21 cellular contexts compared by ENCODE assay signal in the genomic region with DNA sequence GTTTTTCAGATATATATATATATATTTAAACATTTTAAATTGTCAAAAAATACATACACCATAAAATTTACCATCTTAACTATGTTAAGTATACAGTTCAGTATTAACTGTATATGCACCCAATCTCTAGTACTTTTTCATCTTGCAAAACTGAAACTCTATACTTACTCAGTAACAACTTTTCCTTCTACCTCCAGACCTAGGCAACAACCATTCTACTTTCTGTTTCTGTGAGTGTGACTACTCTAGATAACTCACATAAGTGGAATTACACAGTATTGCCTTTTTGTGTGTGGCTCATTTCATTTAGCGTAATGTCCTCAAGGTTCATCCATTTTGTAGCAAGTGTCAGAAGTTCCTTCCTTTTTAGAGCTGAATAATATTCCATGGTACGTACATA. TPM values are rescaled to one million over a fixed set of nuclear protein-coding genes. Genes with fewer than 3 reads are reported as not detected.
DNase-seq lines count a peak whose midpoint lies in the region; ATAC-seq, FAIRE-seq and TF ChIP-seq lines count a peak whose summit lies in the region.
"Had no signal": no experiment of that assay in that cellular context is flagged by ENCODE, and none has a peak within 500 bp of the region (broad histone marks: within the 10 kb centered on the region; RNA-seq: fewer than 3 reads in every experiment).

No MANE protein-coding gene starts in this region.

- H3K4me3 Mint-ChIP-seq in activated CD8-positive, alpha-beta T cell treated with anti-CD3 and anti-CD28 coated beads for 36 hours: no peak overlapping the region
- H3K4me3 Mint-ChIP-seq in activated CD8-positive, alpha-beta T cell treated with anti-CD3 and anti-CD28 coated beads, Interleukin-2, amount 10 ng/mL, durations not matched to agents 7 days and 5 days: no peak overlapping the region

- peaks cover 12% of the 10 kb centered on the region; the same call in 1 of the 2 replicates for H3K79me2 ChIP-seq in MM.1S (ENCODE audit: low read length)

- FAIRE-seq in GM18507 (lab: Jason Lieb, UNC): peak; percentile 55
- FAIRE-seq: HepG2, K562 had no signal

- no peak for DNase-seq in activated CD8-positive, alpha-beta T cell treated with anti-CD3 and anti-CD28 coated beads for 36 hours
- DNase-seq in activated CD8-positive, alpha-beta T cell treated with anti-CD3 and anti-CD28 coated beads, Interleukin-2, amount 10 ng/mL, durations not matched to agents 7 days and 5 days: no peak
- DNase-seq in GM18507 (ENCODE audit: extremely low spot score, insufficient read length, low read depth) (no peak), MM.1S (peak; percentile 72), Right ventricle myocardium inferior (ENCODE audit: missing footprints) (no peak), KBM-7 (no peak)
- DNase-seq in stimulated activated naive CD8-positive, alpha-beta T cell treated with anti-CD3 and anti-CD28 coated beads, Interleukin-15, Interleukin-2, amounts not matched to agents 100 U/mL and 50 U/mL, for 24 hours: no peak
- DNase-seq: H7; NCI-H2029; NCI-H446; NCI-H524 treated with DMSO at 0.1 percent for 48 hours; NCI-H774; NK-92 treated with Interleukin-12 subunit alpha and Interleukin-12 subunit beta, amount 100 ng/mL, for 24 hours; PC-9; Right ventricle myocardium superior had no signal

- no peaks in the 10 kb centered on the region for H3K9me2 ChIP-seq in MM.1S (replicated peaks; ENCODE audit: insufficient read depth, low read length)

- peaks cover 7% of the 10 kb centered on the region for H3K9me3 Mint-ChIP-seq in activated CD8-positive, alpha-beta T cell treated with anti-CD3 and anti-CD28 coated beads for 36 hours
- peaks cover 10% of the 10 kb centered on the region for H3K9me3 Mint-ChIP-seq in activated CD8-positive, alpha-beta T cell treated with anti-CD3 and anti-CD28 coated beads, Interleukin-2, amount 10 ng/mL, durations not matched to agents 7 days and 5 days (ENCODE audit: insufficient read depth)

- peak overlapping the region; percentile 38; the same call in 1 of the 2 replicates for H3K4me2 ChIP-seq in MM.1S (ENCODE audit: low read depth, low read length)
- H3K4me2 ChIP-seq: PC-9 had no signal

- no peaks in the 10 kb centered on the region for H3K9me3 ChIP-seq in MM.1S (replicated peaks; ENCODE audit: insufficient read depth, low read length)
- H3K9me3 ChIP-seq: SJSA1 had no signal

- TF ChIP-seq CTCF in activated CD8-positive, alpha-beta T cell treated with anti-CD3 and anti-CD28 coated beads for 36 hours (IDR thresholded peaks at IDR 0.05): no peak
- no peak for TF ChIP-seq CTCF in MM.1S (IDR thresholded peaks at IDR 0.05; ENCODE audit: low read length)

- peaks cover 10% of the 10 kb centered on the region for H3K4me1 Mint-ChIP-seq in activated CD8-positive, alpha-beta T cell treated with anti-CD3 and anti-CD28 coated beads for 36 hours (ENCODE audit: low read depth)
- H3K4me1 Mint-ChIP-seq in activated CD8-positive, alpha-beta T cell treated with anti-CD3 and anti-CD28 coated beads, Interleukin-2, amount 10 ng/mL, durations not matched to agents 7 days and 5 days (ENCODE audit: low read depth): peaks cover 2% of the 10 kb centered on the region

- no peak overlapping the region for H3K4me3 ChIP-seq in MM.1S (ENCODE audit: low read length)
- H3K4me3 ChIP-seq: K562, PC-9, SJSA1 had no signal

- no peak overlapping the region for H3K9ac ChIP-seq in MM.1S (ENCODE audit: low read length)

- CTCF ChIA-PET in activated CD8-positive, alpha-beta T cell treated with anti-CD3 and anti-CD28 coated beads for 36 hours (lab: Charles Lee): interaction anchor here (0.7 to 1.0 kb wide), 3 partner anchors 36 to 203 kb away, joined by 3 to 4 read pairs (median 3); no protein-coding TSS in a partner anchor
- CTCF ChIA-PET in activated CD8-positive, alpha-beta T cell treated with anti-CD3 and anti-CD28 coated beads, Interleukin-2, amount 10 ng/mL, durations not matched to agents 7 days and 5 days (lab: Charles Lee): interaction anchor here (1.0 kb wide), 1 partner anchor 160 kb away, joined by 3 read pairs; no protein-coding TSS in a partner anchor

- no peaks in the 10 kb centered on the region for H3K27me3 Mint-ChIP-seq in activated CD8-positive, alpha-beta T cell treated with anti-CD3 and anti-CD28 coated beads for 36 hours
- no peaks in the 10 kb centered on the region for H3K27me3 Mint-ChIP-seq in activated CD8-positive, alpha-beta T cell treated with anti-CD3 and anti-CD28 coated beads, Interleukin-2, amount 10 ng/mL, durations not matched to agents 7 days and 5 days (ENCODE audit: low read depth)

- intact Hi-C loops in activated CD8-positive, alpha-beta T cell treated with anti-CD3 and anti-CD28 coated beads for 36 hours (cut with micrococcal nuclease): no loop called here
- intact Hi-C loops in Right ventricle myocardium inferior (cut with DNase I): no loop called here

- no peaks in the 10 kb centered on the region for H3K27me3 ChIP-seq in MM.1S (replicated peaks; ENCODE audit: insufficient read depth, low read length)
- H3K27me3 ChIP-seq: SJSA1 had no signal

- in situ Hi-C loops in KBM-7 (cut with MboI; ENCODE audit: low pct_unique_long_range_greater_than_20kb, low sequenced_read_pairs): no loop called here

- peaks cover 20% of the 10 kb centered on the region for H3K4me1 ChIP-seq in MM.1S (ENCODE audit: low read length)
- H3K4me1 ChIP-seq: SJSA1 had no signal

- POLR2A ChIA-PET in activated CD8-positive, alpha-beta T cell treated with anti-CD3 and anti-CD28 coated beads for 36 hours (lab: Charles Lee): no interaction called here
- POLR2A ChIA-PET in activated CD8-positive, alpha-beta T cell treated with anti-CD3 and anti-CD28 coated beads, Interleukin-2, amount 10 ng/mL, durations not matched to agents 7 days and 5 days (lab: Charles Lee): interaction anchor here (1.1 kb wide), 1 partner anchor 12 kb away, joined by 3 read pairs; no protein-coding TSS in a partner anchor

- no peak overlapping the region for H2AFZ ChIP-seq in MM.1S (ENCODE audit: low read length)
- H2AFZ ChIP-seq: PC-9 had no signal

- no peaks in the 10 kb centered on the region for H4K20me1 ChIP-seq in MM.1S (ENCODE audit: insufficient read depth, low read length)

- no peaks in the 10 kb centered on the region for H3K36me3 ChIP-seq in MM.1S (replicated peaks; ENCODE audit: insufficient read depth, low read length)
- H3K36me3 ChIP-seq: SJSA1 had no signal

- H3F3A ChIP-seq in MM.1S (ENCODE audit: insufficient read depth, low read length): peaks cover 5% of the 10 kb centered on the region; the same call in 1 of the 2 replicates

- ATAC-seq in activated CD8-positive, alpha-beta T cell treated with anti-CD3 and anti-CD28 coated beads for 36 hours: peak; percentile 77
- ATAC-seq in activated CD8-positive, alpha-beta T cell treated with anti-CD3 and anti-CD28 coated beads, Interleukin-2, amount 10 ng/mL, durations not matched to agents 7 days and 5 days: no peak
- ATAC-seq in stimulated activated naive CD8-positive, alpha-beta T cell treated with anti-CD3 and anti-CD28 coated beads, Interleukin-15, Interleukin-2, amounts not matched to agents 100 U/mL and 50 U/mL, for 24 hours: peak; percentile 63
- no peak for ATAC-seq in Right ventricle myocardium inferior
- ATAC-seq: HepG2, K562 had no signal

- peak overlapping the region; percentile 53 for H3K27ac Mint-ChIP-seq in activated CD8-positive, alpha-beta T cell treated with anti-CD3 and anti-CD28 coated beads for 36 hours
- no peak overlapping the region for H3K27ac Mint-ChIP-seq in activated CD8-positive, alpha-beta T cell treated with anti-CD3 and anti-CD28 coated beads, Interleukin-2, amount 10 ng/mL, durations not matched to agents 7 days and 5 days

- H3K27ac ChIP-seq in MM.1S (ENCODE audit: low read length): no peak overlapping the region
- H3K27ac ChIP-seq: PC-9, SJSA1 had no signal

- peaks cover 8% of the 10 kb centered on the region for H3K36me3 Mint-ChIP-seq in activated CD8-positive, alpha-beta T cell treated with anti-CD3 and anti-CD28 coated beads for 36 hours (ENCODE audit: low read depth)
- H3K36me3 Mint-ChIP-seq in activated CD8-positive, alpha-beta T cell treated with anti-CD3 and anti-CD28 coated beads, Interleukin-2, amount 10 ng/mL, durations not matched to agents 7 days and 5 days (ENCODE audit: low read depth): no peaks in the 10 kb centered on the region

RNA-seq across cellular contexts. Expression of a gene that starts 8.2 kb away (rescaled TPM):
- 10 to 100 TPM; 10.0 to 10.7 TPM for total RNA-seq in activated CD8-positive, alpha-beta T cell treated with anti-CD3 and anti-CD28 coated beads for 36 hours
- 1 to 10 TPM; 4.2 to 4.3 TPM for total RNA-seq in activated CD8-positive, alpha-beta T cell treated with anti-CD3 and anti-CD28 coated beads, Interleukin-2, amount 10 ng/mL, durations not matched to agents 7 days and 5 days
- total RNA-seq in Right ventricle myocardium inferior: 2.4 TPM

RNA-seq across cellular contexts. Expression of a gene that starts 51.1 kb away (rescaled TPM):
- total RNA-seq in activated CD8-positive, alpha-beta T cell treated with anti-CD3 and anti-CD28 coated beads for 36 hours: not detected
- total RNA-seq in activated CD8-positive, alpha-beta T cell treated with anti-CD3 and anti-CD28 coated beads, Interleukin-2, amount 10 ng/mL, durations not matched to agents 7 days and 5 days: not detected
- total RNA-seq in Right ventricle myocardium inferior: not detected
- total RNA-seq: HepG2, HT1080, K562, MCF 10A, Right ventricle myocardium superior, RPMI7951 had no signal

RNA-seq across cellular contexts. Expression of a gene that starts 52.3 kb away (rescaled TPM):
- total RNA-seq in activated CD8-positive, alpha-beta T cell treated with anti-CD3 and anti-CD28 coated beads for 36 hours: 10 to 100 TPM; 23.9 to 24.8 TPM
- 10 to 100 TPM; 13.2 to 14.6 TPM for total RNA-seq in activated CD8-positive, alpha-beta T cell treated with anti-CD3 and anti-CD28 coated beads, Interleukin-2, amount 10 ng/mL, durations not matched to agents 7 days and 5 days
- total RNA-seq in Right ventricle myocardium inferior: 63.5 TPM

Comparison
In these comparisons a context has a peak if more than half of its experiments do, and no peak if none do; other contexts are left out.
1. ATAC-seq: peak in activated CD8-positive, alpha-beta T cell treated with anti-CD3 and anti-CD28 coated beads for 36 hours (single experiment) and stimulated activated naive CD8-positive, alpha-beta T cell treated with anti-CD3 and anti-CD28 coated beads, Interleukin-15, Interleukin-2, amounts not matched to agents 100 U/mL and 50 U/mL, for 24 hours (single experiment); none in activated CD8-positive, alpha-beta T cell treated with anti-CD3 and anti-CD28 coated beads, Interleukin-2, amount 10 ng/mL, durations not matched to agents 7 days and 5 days (single experiment) and Right ventricle myocardium inferior (single experiment).